In the genomic region with DNA sequence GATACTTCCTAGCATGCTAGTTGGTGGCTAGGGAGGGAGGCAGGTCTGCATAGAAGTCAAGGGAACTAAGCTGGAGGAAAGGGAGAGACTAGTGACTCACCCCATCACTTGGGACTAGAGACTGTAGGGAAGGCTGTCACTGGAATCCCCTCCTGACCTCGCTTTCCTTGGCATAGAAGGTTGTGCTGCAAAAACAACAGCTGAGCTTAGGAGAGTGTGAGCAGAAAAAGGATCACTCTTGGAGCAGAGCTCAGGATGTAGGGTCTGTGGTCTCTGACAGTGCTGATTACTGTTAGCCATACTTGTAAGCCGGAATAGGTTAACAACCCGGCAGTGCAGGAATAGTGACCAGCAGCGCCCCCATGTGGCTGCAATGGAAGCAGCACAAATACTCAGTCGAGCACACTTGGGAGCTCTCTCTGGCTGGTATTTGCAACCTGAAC, we compare ENCODE assay signal across 8 cellular contexts.
A peak's percentile ranks its signal among the peaks of the same experiment; 100 is the strongest.
DNase-seq lines count a peak whose midpoint lies in the region; ATAC-seq and TF ChIP-seq lines count a peak whose summit lies in the region.

No MANE protein-coding gene starts in this region.

- H3K4me2 ChIP-seq in osteoblast (ENCODE audit: insufficient read depth, low read length) = no peak overlapping the region

- H3K36me3 ChIP-seq in osteoblast (ENCODE audit: insufficient read depth, low read length) (no peaks in the 10 kb centered on the region), esophagus muscularis mucosa (no peaks in the 10 kb centered on the region)

- no peak for ATAC-seq in HG03095 (IDR thresholded peaks at IDR 0.05; ENCODE audit: unreplicated experiment)

- peaks cover 4% of the 10 kb centered on the region for H3K9me3 ChIP-seq in osteoblast (ENCODE audit: low read depth, low read length)
- H3K9me3 ChIP-seq in esophagus muscularis mucosa = peaks cover 0 to 9% (median 4%) of the 10 kb centered on the region in 4 donors

- no peaks in the 10 kb centered on the region for H4K20me1 ChIP-seq in osteoblast (ENCODE audit: insufficient read depth, low read length)

- H3K4me1 ChIP-seq in osteoblast (ENCODE audit: insufficient read depth, low read length) = no peaks in the 10 kb centered on the region
- no peaks in the 10 kb centered on the region for H3K4me1 ChIP-seq in esophagus muscularis mucosa

- peaks cover 6% of the 10 kb centered on the region for H3K27me3 ChIP-seq in osteoblast (ENCODE audit: insufficient read depth, low read length)
- no peaks in the 10 kb centered on the region for H3K27me3 ChIP-seq in esophagus muscularis mucosa

- DNase-seq in ELR (ENCODE audit: low read depth) (peak; percentile 38), MV-4-11 (lab: John Stamatoyannopoulos, UW) (peak; percentile 21), astrocyte of the cerebellum (ENCODE audit: low read depth) (no peak), osteoblast (ENCODE audit: insufficient read length, low spot score, missing footprints) (no peak), germinal center (ENCODE audit: low spot score) (no peak), T-helper 9 cell (no peak), esophagus muscularis mucosa (ENCODE audit: extremely low spot score) (no peak)

- H3K27ac ChIP-seq in osteoblast (ENCODE audit: low read depth, low read length) (no peak overlapping the region), esophagus muscularis mucosa (replicated peaks in 1 of 4) (no peak overlapping the region)

- H3K4me3 ChIP-seq in astrocyte of the cerebellum (ENCODE audit: low read depth, low read length) (no peak overlapping the region), osteoblast (ENCODE audit: insufficient read depth, low read length) (no peak overlapping the region), esophagus muscularis mucosa (no peak overlapping the region)

- intact Hi-C loops in esophagus muscularis mucosa (cut with DNase I) = no loop called here

- no peaks in the 10 kb centered on the region for H3K79me2 ChIP-seq in osteoblast (ENCODE audit: insufficient read depth, low read length)

- no peak for TF ChIP-seq EP300 in esophagus muscularis mucosa (IDR thresholded peaks at IDR 0.05)

- in situ Hi-C loops in astrocyte of the cerebellum (cut with HindIII; ENCODE audit: low sequenced_read_pairs) = no loop called here

- 84% methylated on average over 4 of the region's 5 CpGs for WGBS in esophagus muscularis mucosa

- TF ChIP-seq CTCF in astrocyte of the cerebellum (IDR thresholded peaks at IDR 0.05; ENCODE audit: low read depth, low read length, missing control alignments) (peak; percentile 38), osteoblast (IDR thresholded peaks at IDR 0.05; ENCODE audit: extremely low read depth, low read depth, low read length) (peak; percentile 47), esophagus muscularis mucosa (IDR thresholded peaks at IDR 0.05) (peak in 1 of 3 experiments; percentile 10)

- no peak for TF ChIP-seq POLR2A in esophagus muscularis mucosa (IDR thresholded peaks at IDR 0.05; ENCODE audit: low read depth)

- no peak overlapping the region for H2AFZ ChIP-seq in osteoblast (ENCODE audit: low read length)

Comparison
In these comparisons a context has a peak if more than half of its experiments do, and no peak if none do; other contexts are left out.
1. DNase-seq: peak in ELR (single experiment) and MV-4-11 (single experiment); none in astrocyte of the cerebellum (single experiment), osteoblast (single experiment), germinal center (single experiment), T-helper 9 cell (single experiment) and esophagus muscularis mucosa (single experiment).